In genomic region chr21:32226444-32226843, GRCh38 we compare ENCODE assay signal across 26 cellular contexts.
"Had no signal": no experiment of that assay in that cellular context is flagged by ENCODE, and none has a peak within 500 bp of the region (broad histone marks: within the 10 kb centered on the region; RNA-seq: fewer than 3 reads in every experiment).

No MANE protein-coding gene starts in this region.

- H3K4me1 ChIP-seq: colonic mucosa, esophagus squamous epithelium, gastrocnemius medialis, heart right ventricle, left lung, lower lobe of right lung had no signal

- H3K27me3 Mint-ChIP-seq: dendritic cell treated with granulocyte-macrophage colony-stimulating factor and Interleukin-4, amounts not matched to agents 40 ng/mL and 50 ng/mL, for 4 days had no signal

- H3K4me3 ChIP-seq: colonic mucosa, esophagus squamous epithelium, gastrocnemius medialis, heart right ventricle, left lung, lower lobe of right lung, mucosa of descending colon had no signal

- H3K4me3 Mint-ChIP-seq: dendritic cell treated with granulocyte-macrophage colony-stimulating factor and Interleukin-4, amounts not matched to agents 40 ng/mL and 50 ng/mL, for 4 days; effector memory CD8-positive, alpha-beta T cell; endodermal cell; mesothelial cell of epicardium had no signal

- H3K4me1 Mint-ChIP-seq: endodermal cell, mesothelial cell of epicardium, naive B cell had no signal

- DNase-seq: colonic mucosa; cortex of kidney; effector CD8-positive, alpha-beta T cell; effector memory CD8-positive, alpha-beta T cell; endodermal cell; erythroblast; esophagus squamous epithelium; foreskin fibroblast; foreskin melanocyte; gastrocnemius medialis; glutamatergic neuron; head of caudate nucleus; heart right ventricle; hippocampal formation; left cardiac atrium; left lung; left ventricle myocardium superior; lower lobe of right lung; mesenchymal stem cell; mucosa of descending colon; naive B cell had no signal

- FAIRE-seq: keratinocyte had no signal

- H3K36me3 ChIP-seq: colonic mucosa, esophagus squamous epithelium, gastrocnemius medialis, heart right ventricle, left lung, lower lobe of right lung had no signal

- H3K27ac ChIP-seq: colonic mucosa, epithelial cell of prostate, esophagus squamous epithelium, gastrocnemius medialis, heart right ventricle, left lung, lower lobe of right lung had no signal

- H3K27me3 ChIP-seq: colonic mucosa, esophagus squamous epithelium, gastrocnemius medialis, heart right ventricle, left lung had no signal

- ATAC-seq: effector memory CD8-positive, alpha-beta T cell; esophagus mucosa; gastrocnemius medialis; heart right ventricle; left cardiac atrium; left lung; left ventricle myocardium superior; lower lobe of right lung; mucosa of descending colon had no signal

- H3K27ac Mint-ChIP-seq: dendritic cell treated with granulocyte-macrophage colony-stimulating factor and Interleukin-4, amounts not matched to agents 40 ng/mL and 50 ng/mL, for 4 days; effector memory CD8-positive, alpha-beta T cell; endodermal cell; mesothelial cell of epicardium; naive B cell had no signal

- H3K9me3 ChIP-seq: colonic mucosa, esophagus squamous epithelium, gastrocnemius medialis, lower lobe of right lung, mucosa of descending colon had no signal
